21 cellular contexts compared by ENCODE assay signal in genomic region chr11:130785376-130786110, GRCh38.
DNase-seq lines count a peak whose midpoint lies in the region; ATAC-seq and TF ChIP-seq lines count a peak whose summit lies in the region.
"Had no signal": no experiment of that assay in that cellular context is flagged by ENCODE, and none has a peak within 500 bp of the region (broad histone marks: within the 10 kb centered on the region; RNA-seq: fewer than 3 reads in every experiment).

No MANE protein-coding gene starts in this region.

- TF ChIP-seq CTCF in OCI-LY7 (conservative IDR thresholded peaks at IDR 0.05; ENCODE audit: low read length) (no peak), choroid plexus epithelial cell (conservative IDR thresholded peaks at IDR 0.05; ENCODE audit: low read depth, low read length) (no peak), glutamatergic neuron (IDR thresholded peaks at IDR 0.05; ENCODE audit: partially characterized antibody, unreplicated experiment) (no peak)

- H3K4me1 Mint-ChIP-seq in glutamatergic neuron (ENCODE audit: low read depth, unreplicated experiment) = no peaks in the 10 kb centered on the region
- H3K4me1 Mint-ChIP-seq: activated CD8-positive, alpha-beta memory T cell treated with anti-CD3 and anti-CD28 coated beads, Interleukin-2, amount 10 ng/mL, durations not matched to agents 7 days and 5 days; activated naive CD4-positive, alpha-beta T cell treated with anti-CD3 and anti-CD28 coated beads, Interleukin-2, amount 50 U/mL, for 24 hours; stimulated activated effector memory CD8-positive, alpha-beta T cell treated with anti-CD3 and anti-CD28 coated beads, Interleukin-12 subunit alpha, Interleukin-12 subunit beta, amount 100 ng/mL, for 72 hours had no signal

- no peaks in the 10 kb centered on the region for H4K20me1 ChIP-seq in OCI-LY7 (ENCODE audit: insufficient read depth, low read length)
- H4K20me1 ChIP-seq: BLaER1 had no signal

- no peak overlapping the region for H3K4me3 ChIP-seq in OCI-LY7 (ENCODE audit: low read depth, low read length, poor library complexity, severe bottlenecking)
- no peak overlapping the region for H3K4me3 ChIP-seq in choroid plexus epithelial cell (ENCODE audit: low read depth, low read length)
- H3K4me3 ChIP-seq: BLaER1, colonic mucosa, vagina had no signal

- POLR2A ChIA-PET in OCI-LY7 (lab: Charles Lee) = no interaction called here

- H3K4me3 Mint-ChIP-seq in glutamatergic neuron (ENCODE audit: unreplicated experiment) = no peak overlapping the region
- H3K4me3 Mint-ChIP-seq: activated CD8-positive, alpha-beta memory T cell treated with anti-CD3 and anti-CD28 coated beads, Interleukin-2, amount 10 ng/mL, durations not matched to agents 7 days and 5 days; activated naive CD4-positive, alpha-beta T cell treated with anti-CD3 and anti-CD28 coated beads, Interleukin-2, amount 50 U/mL, for 24 hours; stimulated activated effector memory CD8-positive, alpha-beta T cell treated with anti-CD3 and anti-CD28 coated beads, Interleukin-12 subunit alpha, Interleukin-12 subunit beta, amount 100 ng/mL, for 72 hours had no signal

- H3K9me3 Mint-ChIP-seq in glutamatergic neuron (ENCODE audit: unreplicated experiment) = peaks cover 2% of the 10 kb centered on the region

- H3K36me3 ChIP-seq in OCI-LY7 (ENCODE audit: insufficient read depth, low read length) = no peaks in the 10 kb centered on the region
- H3K36me3 ChIP-seq: BLaER1, colonic mucosa, vagina had no signal

- H2AFZ ChIP-seq in OCI-LY7 (ENCODE audit: low read length) = no peak overlapping the region

- no peak overlapping the region for H3K4me2 ChIP-seq in OCI-LY7 (ENCODE audit: low read length)
- H3K4me2 ChIP-seq: BLaER1 had no signal

- CTCF ChIA-PET in OCI-LY7 (lab: Charles Lee; ENCODE audit: unreplicated experiment) = no interaction called here

- no peaks in the 10 kb centered on the region for H3K9me3 ChIP-seq in OCI-LY7 (ENCODE audit: low read length)
- H3K9me3 ChIP-seq: colonic mucosa, vagina had no signal

- no peaks in the 10 kb centered on the region for H3K27me3 Mint-ChIP-seq in glutamatergic neuron (ENCODE audit: unreplicated experiment)
- H3K27me3 Mint-ChIP-seq: activated naive CD4-positive, alpha-beta T cell treated with anti-CD3 and anti-CD28 coated beads, Interleukin-2, amount 50 U/mL, for 24 hours had no signal

- H3K27ac Mint-ChIP-seq in glutamatergic neuron (ENCODE audit: unreplicated experiment) = no peak overlapping the region
- H3K27ac Mint-ChIP-seq: activated CD8-positive, alpha-beta memory T cell treated with anti-CD3 and anti-CD28 coated beads, Interleukin-2, amount 10 ng/mL, durations not matched to agents 7 days and 5 days; activated naive CD4-positive, alpha-beta T cell treated with anti-CD3 and anti-CD28 coated beads, Interleukin-2, amount 50 U/mL, for 24 hours; stimulated activated effector memory CD8-positive, alpha-beta T cell treated with anti-CD3 and anti-CD28 coated beads, Interleukin-12 subunit alpha, Interleukin-12 subunit beta, amount 100 ng/mL, for 72 hours had no signal

- H3K27ac ChIP-seq in OCI-LY7 (ENCODE audit: low read depth, low read length, poor library complexity, severe bottlenecking) = no peak overlapping the region
- H3K27ac ChIP-seq: BLaER1, colonic mucosa, vagina, VCaP had no signal

- ATAC-seq in GM21390 (IDR thresholded peaks at IDR 0.05; ENCODE audit: unreplicated experiment) = no peak
- ATAC-seq: activated CD8-positive, alpha-beta memory T cell treated with anti-CD3 and anti-CD28 coated beads, Interleukin-2, amount 10 ng/mL, durations not matched to agents 7 days and 5 days; stimulated activated effector memory CD8-positive, alpha-beta T cell treated with anti-CD3 and anti-CD28 coated beads, Interleukin-12 subunit alpha, Interleukin-12 subunit beta, amount 100 ng/mL, for 72 hours had no signal

- intact Hi-C loops in OCI-LY7 (cut with micrococcal nuclease; ENCODE audit: unreplicated experiment) = no loop called here

- H3K4me1 ChIP-seq in OCI-LY7 (ENCODE audit: insufficient read depth, low read length, poor library complexity, severe bottlenecking) = no peaks in the 10 kb centered on the region
- H3K4me1 ChIP-seq: BLaER1, colonic mucosa had no signal

- DNase-seq in ELF-1 (ENCODE audit: low read depth, low spot score) (peak; percentile 78), OCI-LY7 (ENCODE audit: low spot score) (peak; percentile 7), choroid plexus epithelial cell (ENCODE audit: low read depth) (peak; percentile 77), kidney tubule cell (ENCODE audit: low spot score) (peak; percentile 65), glutamatergic neuron (no peak), CD1c-positive myeloid dendritic cell (ENCODE audit: extremely low spot score) (no peak)
- no peak for DNase-seq in activated naive CD4-positive, alpha-beta T cell treated with anti-CD3 and anti-CD28 coated beads, Interleukin-2, amount 50 U/mL, for 16 hours
- DNase-seq: activated CD8-positive, alpha-beta memory T cell treated with anti-CD3 and anti-CD28 coated beads, Interleukin-2, amount 10 ng/mL, durations not matched to agents 7 days and 5 days; colonic mucosa; DND-41; foreskin fibroblast; GOT3; kidney; retina; stimulated activated CD4-positive, alpha-beta T cell treated with anti-CD3 and anti-CD28 coated beads, Interleukin-2, amount 100 ng/mL, for 48 hours had no signal

- H3K79me2 ChIP-seq in OCI-LY7 (ENCODE audit: insufficient read depth, low read depth, low read length) = no peaks in the 10 kb centered on the region

- peaks cover 5% of the 10 kb centered on the region for H3K36me3 Mint-ChIP-seq in glutamatergic neuron (ENCODE audit: unreplicated experiment)
- H3K36me3 Mint-ChIP-seq: activated CD8-positive, alpha-beta memory T cell treated with anti-CD3 and anti-CD28 coated beads, Interleukin-2, amount 10 ng/mL, durations not matched to agents 7 days and 5 days; activated naive CD4-positive, alpha-beta T cell treated with anti-CD3 and anti-CD28 coated beads, Interleukin-2, amount 50 U/mL, for 24 hours; stimulated activated effector memory CD8-positive, alpha-beta T cell treated with anti-CD3 and anti-CD28 coated beads, Interleukin-12 subunit alpha, Interleukin-12 subunit beta, amount 100 ng/mL, for 72 hours had no signal

- H3K9me2 ChIP-seq in OCI-LY7 (ENCODE audit: insufficient read depth, low read length) = no peaks in the 10 kb centered on the region

- no TSS peak for BruUV-seq in OCI-LY7 (replicated peaks; lab: Mats Ljungman, UMichigan)

Comparison
In these comparisons a context has a peak if more than half of its experiments do, and no peak if none do; other contexts are left out.
1. DNase-seq: peak in ELF-1 (single experiment), OCI-LY7 (single experiment), choroid plexus epithelial cell (single experiment) and kidney tubule cell (single experiment); none in glutamatergic neuron (single experiment), activated naive CD4-positive, alpha-beta T cell treated with anti-CD3 and anti-CD28 coated beads, Interleukin-2, amount 50 U/mL, for 16 hours (single experiment) and CD1c-positive myeloid dendritic cell (single experiment).